ENCODE assay signal across 8 cellular contexts in genomic region chr9:34809504-34810186, GRCh38.
A peak's percentile ranks its signal among the peaks of the same experiment; 100 is the strongest.
DNase-seq lines count a peak whose midpoint lies in the region; ATAC-seq, FAIRE-seq and TF ChIP-seq lines count a peak whose summit lies in the region.

No MANE protein-coding gene starts in this region.

- no peak overlapping the region for H3K27ac Mint-ChIP-seq in stimulated activated naive CD8-positive, alpha-beta T cell treated with anti-CD3 and anti-CD28 coated beads, Interleukin-15, amount 100 ng/mL, for 72 hours
- no peak overlapping the region for H3K27ac Mint-ChIP-seq in endothelial cell (ENCODE audit: unreplicated experiment)

- H3K27me3 Mint-ChIP-seq in stimulated activated naive CD8-positive, alpha-beta T cell treated with anti-CD3 and anti-CD28 coated beads, Interleukin-15, amount 100 ng/mL, for 72 hours, result peaks cover 70% of the 10 kb centered on the region
- peaks cover 4% of the 10 kb centered on the region for H3K27me3 Mint-ChIP-seq in endothelial cell (ENCODE audit: unreplicated experiment)

- TF ChIP-seq CTCF in endothelial cell (IDR thresholded peaks at IDR 0.05; ENCODE audit: unreplicated experiment) (peak; percentile 21), right lobe of liver (IDR thresholded peaks at IDR 0.05) (peak in 3 of 4 donors; percentile 34 to 45 (median 40))

- 3% methylated on average over 6 of the region's 70 CpGs for WGBS in right lobe of liver (ENCODE audit: insufficient coverage, low coverage, low lambda C conversion rate, missing lambda C conversion rate)
- 13 to 24% (median 22%) methylated on average over 47 to 70 of the region's 70 CpGs for WGBS in small intestine, 3 donors

- no peak for TF ChIP-seq POLR2A in right lobe of liver (IDR thresholded peaks at IDR 0.05)

- no peak overlapping the region for H3K27ac ChIP-seq in right lobe of liver
- H3K27ac ChIP-seq in small intestine (ENCODE audit: low read depth in 1 of 2, low read length in 1 of 2), result no peak overlapping the region

- H3K4me3 ChIP-seq in right lobe of liver (no peak overlapping the region), small intestine (ENCODE audit: low read depth in 1 of 2, low read length in 2 of 2) (no peak overlapping the region)

- FAIRE-seq in small intestine (lab: Jason Lieb, UNC), result no peak

- intact Hi-C loops in right lobe of liver (cut with DNase I), result no loop called here

- DNase-seq in stimulated activated naive CD8-positive, alpha-beta T cell treated with anti-CD3 and anti-CD28 coated beads, Interleukin-15, amount 100 ng/mL, for 72 hours, result no peak
- DNase-seq in stimulated activated naive CD8-positive, alpha-beta T cell treated with anti-CD3 and anti-CD28 coated beads, Interleukin-15, Interleukin-2, amounts not matched to agents 100 U/mL and 50 U/mL, for 24 hours, result no peak
- DNase-seq in endothelial cell (ENCODE audit: low spot score) (peak; percentile 48), right lobe of liver (peak in 2 of 3 donors; percentile 40 to 59), Kasumi-1 (lab: John Stamatoyannopoulos, UW) (no peak), small intestine (no peak)

- H3K4me1 Mint-ChIP-seq in stimulated activated naive CD8-positive, alpha-beta T cell treated with anti-CD3 and anti-CD28 coated beads, Interleukin-15, amount 100 ng/mL, for 72 hours, result peaks cover 6% of the 10 kb centered on the region
- peaks cover 22% of the 10 kb centered on the region for H3K4me1 Mint-ChIP-seq in endothelial cell (ENCODE audit: unreplicated experiment)

- no peaks in the 10 kb centered on the region for H3K9me3 ChIP-seq in right lobe of liver
- no peaks in the 10 kb centered on the region for H3K9me3 ChIP-seq in small intestine (ENCODE audit: control insufficient read depth, low read depth)

- H3K4me1 ChIP-seq in right lobe of liver (peaks cover 0 to 4% (median 0%) of the 10 kb centered on the region in 4 donors), small intestine (ENCODE audit: control insufficient read depth in 2 of 2, insufficient read depth in 1 of 2, low read depth in 1 of 2, low read length in 1 of 2) (no peaks in the 10 kb centered on the region)

- H3K36me3 Mint-ChIP-seq in endothelial cell (ENCODE audit: low read depth, unreplicated experiment), result peaks cover 6% of the 10 kb centered on the region

- ATAC-seq in stimulated activated naive CD8-positive, alpha-beta T cell treated with anti-CD3 and anti-CD28 coated beads, Interleukin-15, amount 100 ng/mL, for 72 hours, result no peak
- ATAC-seq in stimulated activated naive CD8-positive, alpha-beta T cell treated with anti-CD3 and anti-CD28 coated beads, Interleukin-15, Interleukin-2, amounts not matched to agents 100 U/mL and 50 U/mL, for 24 hours, result no peak
- ATAC-seq in right lobe of liver, result peak; percentile 72 to 84 (median 78)
- ATAC-seq in GM21723 (IDR thresholded peaks at IDR 0.05; ENCODE audit: unreplicated experiment), result no peak
- no peak for ATAC-seq in GM18520 (IDR thresholded peaks at IDR 0.05; ENCODE audit: unreplicated experiment)

- H3K4me3 Mint-ChIP-seq in stimulated activated naive CD8-positive, alpha-beta T cell treated with anti-CD3 and anti-CD28 coated beads, Interleukin-15, amount 100 ng/mL, for 72 hours, result peak overlapping the region; percentile 14 to 25
- H3K4me3 Mint-ChIP-seq in endothelial cell (ENCODE audit: unreplicated experiment), result peak overlapping the region; percentile 2

- no peaks in the 10 kb centered on the region for H3K36me3 ChIP-seq in right lobe of liver
- no peaks in the 10 kb centered on the region for H3K36me3 ChIP-seq in small intestine (ENCODE audit: control insufficient read depth in 2 of 2, insufficient read depth in 2 of 2, low read length in 2 of 2)

- peaks cover 10 to 18% of the 10 kb centered on the region in 2 donors for H3K9me3 Mint-ChIP-seq in stimulated activated naive CD8-positive, alpha-beta T cell treated with anti-CD3 and anti-CD28 coated beads, Interleukin-15, amount 100 ng/mL, for 72 hours
- no peaks in the 10 kb centered on the region for H3K9me3 Mint-ChIP-seq in endothelial cell (ENCODE audit: unreplicated experiment)

- H3K27me3 ChIP-seq in right lobe of liver (no peaks in the 10 kb centered on the region), small intestine (ENCODE audit: control insufficient read depth in 2 of 2, insufficient read depth in 2 of 2, low read length in 2 of 2) (peaks cover 2 to 13% of the 10 kb centered on the region in 2 donors)

Comparison
In these comparisons a context has a peak if more than half of its experiments do, and no peak if none do; other contexts are left out.
1. ATAC-seq: peak in right lobe of liver (4 of 4); none in stimulated activated naive CD8-positive, alpha-beta T cell treated with anti-CD3 and anti-CD28 coated beads, Interleukin-15, amount 100 ng/mL, for 72 hours (single experiment), stimulated activated naive CD8-positive, alpha-beta T cell treated with anti-CD3 and anti-CD28 coated beads, Interleukin-15, Interleukin-2, amounts not matched to agents 100 U/mL and 50 U/mL, for 24 hours (single experiment), GM21723 (single experiment) and GM18520 (single experiment).
2. DNase-seq: peak in endothelial cell (single experiment) and right lobe of liver (2 of 3); none in stimulated activated naive CD8-positive, alpha-beta T cell treated with anti-CD3 and anti-CD28 coated beads, Interleukin-15, amount 100 ng/mL, for 72 hours (0 of 2), stimulated activated naive CD8-positive, alpha-beta T cell treated with anti-CD3 and anti-CD28 coated beads, Interleukin-15, Interleukin-2, amounts not matched to agents 100 U/mL and 50 U/mL, for 24 hours (single experiment), Kasumi-1 (0 of 2) and small intestine (single experiment).